In the genomic region with DNA sequence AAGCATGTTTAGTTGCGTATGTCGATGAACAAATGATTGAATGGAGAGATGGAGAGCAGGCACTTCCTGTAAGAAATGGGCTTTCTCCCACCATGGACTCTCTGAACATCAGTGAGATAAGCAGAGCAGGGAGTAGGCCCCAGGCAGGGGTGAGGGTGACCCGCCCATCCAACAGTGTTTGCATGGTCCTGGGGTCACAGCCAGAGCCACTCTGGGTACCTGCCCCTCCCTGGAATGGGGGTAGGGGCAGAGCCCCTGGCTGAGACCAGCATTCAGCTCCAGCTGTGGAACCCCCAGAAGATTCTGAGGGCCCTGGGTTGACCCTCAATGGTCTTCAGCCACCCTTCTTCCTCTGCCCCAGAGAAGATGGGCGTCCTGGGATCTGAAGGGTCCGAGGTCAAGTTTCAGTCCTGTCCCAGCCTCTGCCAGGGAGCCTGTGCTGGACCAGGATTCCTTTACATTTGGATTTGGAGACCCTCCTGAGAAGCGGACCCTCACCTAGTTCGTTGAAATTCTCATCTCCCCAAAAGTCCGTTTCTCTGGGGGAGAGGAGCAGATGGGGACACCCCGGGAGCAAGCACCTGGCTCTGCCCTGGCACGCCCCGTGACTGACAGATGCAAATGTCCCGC, we compare ENCODE assay signal across 1 cellular context.
TF ChIP-seq lines count a peak whose summit lies in the region.

No MANE protein-coding gene starts in this region.

TF ChIP-seq in K562, 482 proteins besides CTCF, POLR2A, EP300 and RAD21:
- TF ChIP-seq SMAD2 (IDR thresholded peaks at IDR 0.05; ENCODE audit: low read depth, low read length) (no peak), ZNF224 (CRISPR knock-in tag; IDR thresholded peaks at IDR 0.05) (no peak), CXXC5 (CRISPR knock-in tag; IDR thresholded peaks at IDR 0.05) (no peak), MIER1 (IDR thresholded peaks at IDR 0.05; ENCODE audit: low read depth) (no peak), ZKSCAN1 (IDR thresholded peaks at IDR 0.05; ENCODE audit: low read depth, low read length) (0 out of 2 replicates have a peak, but pooled peaks have one; percentile 47)
- TF ChIP-seq, protein P1, sequence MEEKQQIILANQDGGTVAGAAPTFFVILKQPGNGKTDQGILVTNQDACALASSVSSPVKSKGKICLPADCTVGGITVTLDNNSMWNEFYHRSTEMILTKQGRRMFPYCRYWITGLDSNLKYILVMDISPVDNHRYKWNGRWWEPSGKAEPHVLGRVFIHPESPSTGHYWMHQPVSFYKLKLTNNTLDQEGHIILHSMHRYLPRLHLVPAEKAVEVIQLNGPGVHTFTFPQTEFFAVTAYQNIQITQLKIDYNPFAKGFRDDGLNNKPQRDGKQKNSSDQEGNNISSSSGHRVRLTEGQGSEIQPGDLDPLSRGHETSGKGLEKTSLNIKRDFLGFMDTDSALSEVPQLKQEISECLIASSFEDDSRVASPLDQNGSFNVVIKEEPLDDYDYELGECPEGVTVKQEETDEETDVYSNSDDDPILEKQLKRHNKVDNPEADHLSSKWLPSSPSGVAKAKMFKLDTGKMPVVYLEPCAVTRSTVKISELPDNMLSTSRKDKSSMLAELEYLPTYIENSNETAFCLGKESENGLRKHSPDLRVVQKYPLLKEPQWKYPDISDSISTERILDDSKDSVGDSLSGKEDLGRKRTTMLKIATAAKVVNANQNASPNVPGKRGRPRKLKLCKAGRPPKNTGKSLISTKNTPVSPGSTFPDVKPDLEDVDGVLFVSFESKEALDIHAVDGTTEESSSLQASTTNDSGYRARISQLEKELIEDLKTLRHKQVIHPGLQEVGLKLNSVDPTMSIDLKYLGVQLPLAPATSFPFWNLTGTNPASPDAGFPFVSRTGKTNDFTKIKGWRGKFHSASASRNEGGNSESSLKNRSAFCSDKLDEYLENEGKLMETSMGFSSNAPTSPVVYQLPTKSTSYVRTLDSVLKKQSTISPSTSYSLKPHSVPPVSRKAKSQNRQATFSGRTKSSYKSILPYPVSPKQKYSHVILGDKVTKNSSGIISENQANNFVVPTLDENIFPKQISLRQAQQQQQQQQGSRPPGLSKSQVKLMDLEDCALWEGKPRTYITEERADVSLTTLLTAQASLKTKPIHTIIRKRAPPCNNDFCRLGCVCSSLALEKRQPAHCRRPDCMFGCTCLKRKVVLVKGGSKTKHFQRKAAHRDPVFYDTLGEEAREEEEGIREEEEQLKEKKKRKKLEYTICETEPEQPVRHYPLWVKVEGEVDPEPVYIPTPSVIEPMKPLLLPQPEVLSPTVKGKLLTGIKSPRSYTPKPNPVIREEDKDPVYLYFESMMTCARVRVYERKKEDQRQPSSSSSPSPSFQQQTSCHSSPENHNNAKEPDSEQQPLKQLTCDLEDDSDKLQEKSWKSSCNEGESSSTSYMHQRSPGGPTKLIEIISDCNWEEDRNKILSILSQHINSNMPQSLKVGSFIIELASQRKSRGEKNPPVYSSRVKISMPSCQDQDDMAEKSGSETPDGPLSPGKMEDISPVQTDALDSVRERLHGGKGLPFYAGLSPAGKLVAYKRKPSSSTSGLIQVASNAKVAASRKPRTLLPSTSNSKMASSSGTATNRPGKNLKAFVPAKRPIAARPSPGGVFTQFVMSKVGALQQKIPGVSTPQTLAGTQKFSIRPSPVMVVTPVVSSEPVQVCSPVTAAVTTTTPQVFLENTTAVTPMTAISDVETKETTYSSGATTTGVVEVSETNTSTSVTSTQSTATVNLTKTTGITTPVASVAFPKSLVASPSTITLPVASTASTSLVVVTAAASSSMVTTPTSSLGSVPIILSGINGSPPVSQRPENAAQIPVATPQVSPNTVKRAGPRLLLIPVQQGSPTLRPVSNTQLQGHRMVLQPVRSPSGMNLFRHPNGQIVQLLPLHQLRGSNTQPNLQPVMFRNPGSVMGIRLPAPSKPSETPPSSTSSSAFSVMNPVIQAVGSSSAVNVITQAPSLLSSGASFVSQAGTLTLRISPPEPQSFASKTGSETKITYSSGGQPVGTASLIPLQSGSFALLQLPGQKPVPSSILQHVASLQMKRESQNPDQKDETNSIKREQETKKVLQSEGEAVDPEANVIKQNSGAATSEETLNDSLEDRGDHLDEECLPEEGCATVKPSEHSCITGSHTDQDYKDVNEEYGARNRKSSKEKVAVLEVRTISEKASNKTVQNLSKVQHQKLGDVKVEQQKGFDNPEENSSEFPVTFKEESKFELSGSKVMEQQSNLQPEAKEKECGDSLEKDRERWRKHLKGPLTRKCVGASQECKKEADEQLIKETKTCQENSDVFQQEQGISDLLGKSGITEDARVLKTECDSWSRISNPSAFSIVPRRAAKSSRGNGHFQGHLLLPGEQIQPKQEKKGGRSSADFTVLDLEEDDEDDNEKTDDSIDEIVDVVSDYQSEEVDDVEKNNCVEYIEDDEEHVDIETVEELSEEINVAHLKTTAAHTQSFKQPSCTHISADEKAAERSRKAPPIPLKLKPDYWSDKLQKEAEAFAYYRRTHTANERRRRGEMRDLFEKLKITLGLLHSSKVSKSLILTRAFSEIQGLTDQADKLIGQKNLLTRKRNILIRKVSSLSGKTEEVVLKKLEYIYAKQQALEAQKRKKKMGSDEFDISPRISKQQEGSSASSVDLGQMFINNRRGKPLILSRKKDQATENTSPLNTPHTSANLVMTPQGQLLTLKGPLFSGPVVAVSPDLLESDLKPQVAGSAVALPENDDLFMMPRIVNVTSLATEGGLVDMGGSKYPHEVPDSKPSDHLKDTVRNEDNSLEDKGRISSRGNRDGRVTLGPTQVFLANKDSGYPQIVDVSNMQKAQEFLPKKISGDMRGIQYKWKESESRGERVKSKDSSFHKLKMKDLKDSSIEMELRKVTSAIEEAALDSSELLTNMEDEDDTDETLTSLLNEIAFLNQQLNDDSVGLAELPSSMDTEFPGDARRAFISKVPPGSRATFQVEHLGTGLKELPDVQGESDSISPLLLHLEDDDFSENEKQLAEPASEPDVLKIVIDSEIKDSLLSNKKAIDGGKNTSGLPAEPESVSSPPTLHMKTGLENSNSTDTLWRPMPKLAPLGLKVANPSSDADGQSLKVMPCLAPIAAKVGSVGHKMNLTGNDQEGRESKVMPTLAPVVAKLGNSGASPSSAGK (IDR thresholded peaks at IDR 0.05), result no peak
- TF ChIP-seq, protein P2, sequence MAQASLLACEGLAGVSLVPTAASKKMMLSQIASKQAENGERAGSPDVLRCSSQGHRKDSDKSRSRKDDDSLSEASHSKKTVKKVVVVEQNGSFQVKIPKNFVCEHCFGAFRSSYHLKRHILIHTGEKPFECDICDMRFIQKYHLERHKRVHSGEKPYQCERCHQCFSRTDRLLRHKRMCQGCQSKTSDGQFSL (CRISPR knock-in tag; IDR thresholded peaks at IDR 0.05), result no peak
- TF ChIP-seq, protein P2 (tag; IDR thresholded peaks at IDR 0.05), result no peak
- TF ChIP-seq, protein P3, sequence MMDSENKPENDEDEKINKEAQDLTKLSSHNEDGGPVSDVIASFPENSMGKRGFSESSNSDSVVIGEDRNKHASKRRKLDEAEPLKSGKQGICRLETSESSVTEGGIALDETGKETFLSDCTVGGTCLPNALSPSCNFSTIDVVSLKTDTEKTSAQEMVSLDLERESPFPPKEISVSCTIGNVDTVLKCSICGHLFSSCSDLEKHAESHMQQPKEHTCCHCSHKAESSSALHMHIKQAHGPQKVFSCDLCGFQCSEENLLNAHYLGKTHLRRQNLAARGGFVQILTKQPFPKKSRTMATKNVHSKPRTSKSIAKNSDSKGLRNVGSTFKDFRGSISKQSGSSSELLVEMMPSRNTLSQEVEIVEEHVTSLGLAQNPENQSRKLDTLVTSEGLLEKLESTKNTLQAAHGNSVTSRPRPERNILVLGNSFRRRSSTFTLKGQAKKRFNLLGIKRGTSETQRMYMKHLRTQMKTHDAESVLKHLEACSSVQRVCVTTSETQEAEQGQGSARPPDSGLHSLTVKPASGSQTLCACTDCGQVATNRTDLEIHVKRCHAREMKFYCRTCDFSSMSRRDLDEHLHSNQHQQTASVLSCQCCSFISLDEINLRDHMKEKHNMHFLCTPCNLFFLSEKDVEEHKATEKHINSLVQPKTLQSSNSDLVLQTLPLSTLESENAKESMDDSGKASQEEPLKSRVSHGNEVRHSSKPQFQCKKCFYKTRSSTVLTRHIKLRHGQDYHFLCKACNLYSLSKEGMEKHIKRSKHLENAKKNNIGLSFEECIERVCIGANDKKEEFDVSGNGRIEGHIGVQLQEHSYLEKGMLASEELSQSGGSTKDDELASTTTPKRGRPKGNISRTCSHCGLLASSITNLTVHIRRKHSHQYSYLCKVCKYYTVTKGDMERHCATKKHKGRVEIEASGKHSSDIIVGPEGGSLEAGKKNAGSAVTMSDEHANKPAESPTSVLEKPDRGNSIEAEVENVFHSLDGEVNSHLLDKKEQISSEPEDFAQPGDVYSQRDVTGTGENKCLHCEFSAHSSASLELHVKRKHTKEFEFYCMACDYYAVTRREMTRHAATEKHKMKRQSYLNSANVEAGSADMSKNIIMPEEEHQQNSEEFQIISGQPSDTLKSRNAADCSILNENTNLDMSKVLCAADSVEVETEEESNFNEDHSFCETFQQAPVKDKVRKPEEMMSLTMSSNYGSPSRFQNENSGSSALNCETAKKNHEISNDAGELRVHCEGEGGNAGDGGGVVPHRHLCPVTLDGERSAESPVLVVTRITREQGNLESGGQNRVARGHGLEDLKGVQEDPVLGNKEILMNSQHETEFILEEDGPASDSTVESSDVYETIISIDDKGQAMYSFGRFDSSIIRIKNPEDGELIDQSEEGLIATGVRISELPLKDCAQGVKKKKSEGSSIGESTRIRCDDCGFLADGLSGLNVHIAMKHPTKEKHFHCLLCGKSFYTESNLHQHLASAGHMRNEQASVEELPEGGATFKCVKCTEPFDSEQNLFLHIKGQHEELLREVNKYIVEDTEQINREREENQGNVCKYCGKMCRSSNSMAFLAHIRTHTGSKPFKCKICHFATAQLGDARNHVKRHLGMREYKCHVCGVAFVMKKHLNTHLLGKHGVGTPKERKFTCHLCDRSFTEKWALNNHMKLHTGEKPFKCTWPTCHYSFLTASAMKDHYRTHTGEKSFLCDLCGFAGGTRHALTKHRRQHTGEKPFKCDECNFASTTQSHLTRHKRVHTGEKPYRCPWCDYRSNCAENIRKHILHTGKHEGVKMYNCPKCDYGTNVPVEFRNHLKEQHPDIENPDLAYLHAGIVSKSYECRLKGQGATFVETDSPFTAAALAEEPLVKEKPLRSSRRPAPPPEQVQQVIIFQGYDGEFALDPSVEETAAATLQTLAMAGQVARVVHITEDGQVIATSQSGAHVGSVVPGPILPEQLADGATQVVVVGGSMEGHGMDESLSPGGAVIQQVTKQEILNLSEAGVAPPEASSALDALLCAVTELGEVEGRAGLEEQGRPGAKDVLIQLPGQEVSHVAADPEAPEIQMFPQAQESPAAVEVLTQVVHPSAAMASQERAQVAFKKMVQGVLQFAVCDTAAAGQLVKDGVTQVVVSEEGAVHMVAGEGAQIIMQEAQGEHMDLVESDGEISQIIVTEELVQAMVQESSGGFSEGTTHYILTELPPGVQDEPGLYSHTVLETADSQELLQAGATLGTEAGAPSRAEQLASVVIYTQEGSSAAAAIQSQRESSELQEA (IDR thresholded peaks at IDR 0.05; ENCODE audit: low read depth), result no peak
